1 cellular context compared by ENCODE assay signal in the genomic region with DNA sequence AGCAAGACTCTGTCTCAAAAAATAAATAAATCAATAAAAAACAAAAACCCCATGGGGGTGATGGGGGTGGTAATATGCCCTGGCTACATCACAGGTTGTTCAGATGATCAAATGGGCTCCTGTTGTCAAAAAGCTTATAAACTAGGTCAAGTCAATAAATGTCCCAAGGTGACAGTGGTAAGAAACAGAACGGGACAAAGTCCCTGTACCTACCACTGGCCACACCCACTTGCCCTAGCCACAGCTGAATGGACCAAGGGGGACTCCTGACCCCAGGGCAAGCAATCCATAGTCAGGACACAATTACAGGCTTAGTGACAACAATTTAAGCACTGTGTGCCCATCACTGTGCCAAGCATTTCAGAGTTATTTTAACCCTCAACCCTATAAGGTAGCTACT.
A peak's percentile ranks its signal among the peaks of the same experiment; 100 is the strongest.
TF ChIP-seq lines count a peak whose summit lies in the region.

No MANE protein-coding gene starts in this region.

TF ChIP-seq in liver, 16 proteins besides CTCF, POLR2A, EP300 and RAD21 (continued from another document):
- TF ChIP-seq, protein P1, sequence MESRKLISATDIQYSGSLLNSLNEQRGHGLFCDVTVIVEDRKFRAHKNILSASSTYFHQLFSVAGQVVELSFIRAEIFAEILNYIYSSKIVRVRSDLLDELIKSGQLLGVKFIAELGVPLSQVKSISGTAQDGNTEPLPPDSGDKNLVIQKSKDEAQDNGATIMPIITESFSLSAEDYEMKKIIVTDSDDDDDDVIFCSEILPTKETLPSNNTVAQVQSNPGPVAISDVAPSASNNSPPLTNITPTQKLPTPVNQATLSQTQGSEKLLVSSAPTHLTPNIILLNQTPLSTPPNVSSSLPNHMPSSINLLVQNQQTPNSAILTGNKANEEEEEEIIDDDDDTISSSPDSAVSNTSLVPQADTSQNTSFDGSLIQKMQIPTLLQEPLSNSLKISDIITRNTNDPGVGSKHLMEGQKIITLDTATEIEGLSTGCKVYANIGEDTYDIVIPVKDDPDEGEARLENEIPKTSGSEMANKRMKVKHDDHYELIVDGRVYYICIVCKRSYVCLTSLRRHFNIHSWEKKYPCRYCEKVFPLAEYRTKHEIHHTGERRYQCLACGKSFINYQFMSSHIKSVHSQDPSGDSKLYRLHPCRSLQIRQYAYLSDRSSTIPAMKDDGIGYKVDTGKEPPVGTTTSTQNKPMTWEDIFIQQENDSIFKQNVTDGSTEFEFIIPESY (IDR thresholded peaks at IDR 0.05) = peak; percentile 87
- peak; percentile 98 for TF ChIP-seq HNF4G (IDR thresholded peaks at IDR 0.05)
- TF ChIP-seq FOXA2 (IDR thresholded peaks at IDR 0.05) = peak; percentile 47
- TF ChIP-seq HNF4A (conservative IDR thresholded peaks at IDR 0.05) = peak; percentile 99 to 100
- peak; percentile 84 to 89 for TF ChIP-seq RXRA (IDR thresholded peaks at IDR 0.05)
- peak; percentile 58 for TF ChIP-seq YY1 (IDR thresholded peaks at IDR 0.05)
- peak; percentile 11 for TF ChIP-seq FOXA1 (IDR thresholded peaks at IDR 0.05)
- TF ChIP-seq, protein P2, sequence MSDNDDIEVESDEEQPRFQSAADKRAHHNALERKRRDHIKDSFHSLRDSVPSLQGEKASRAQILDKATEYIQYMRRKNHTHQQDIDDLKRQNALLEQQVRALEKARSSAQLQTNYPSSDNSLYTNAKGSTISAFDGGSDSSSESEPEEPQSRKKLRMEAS (IDR thresholded peaks at IDR 0.05) = no peak
- TF ChIP-seq NR2F2 (IDR thresholded peaks at IDR 0.05) = peak; percentile 60
- TF ChIP-seq, protein P3, sequence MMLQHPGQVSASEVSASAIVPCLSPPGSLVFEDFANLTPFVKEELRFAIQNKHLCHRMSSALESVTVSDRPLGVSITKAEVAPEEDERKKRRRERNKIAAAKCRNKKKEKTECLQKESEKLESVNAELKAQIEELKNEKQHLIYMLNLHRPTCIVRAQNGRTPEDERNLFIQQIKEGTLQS (IDR thresholded peaks at IDR 0.05) = no peak
- TF ChIP-seq JUND (IDR thresholded peaks at IDR 0.05) = peak; percentile 69 to 73
- TF ChIP-seq, protein P4, sequence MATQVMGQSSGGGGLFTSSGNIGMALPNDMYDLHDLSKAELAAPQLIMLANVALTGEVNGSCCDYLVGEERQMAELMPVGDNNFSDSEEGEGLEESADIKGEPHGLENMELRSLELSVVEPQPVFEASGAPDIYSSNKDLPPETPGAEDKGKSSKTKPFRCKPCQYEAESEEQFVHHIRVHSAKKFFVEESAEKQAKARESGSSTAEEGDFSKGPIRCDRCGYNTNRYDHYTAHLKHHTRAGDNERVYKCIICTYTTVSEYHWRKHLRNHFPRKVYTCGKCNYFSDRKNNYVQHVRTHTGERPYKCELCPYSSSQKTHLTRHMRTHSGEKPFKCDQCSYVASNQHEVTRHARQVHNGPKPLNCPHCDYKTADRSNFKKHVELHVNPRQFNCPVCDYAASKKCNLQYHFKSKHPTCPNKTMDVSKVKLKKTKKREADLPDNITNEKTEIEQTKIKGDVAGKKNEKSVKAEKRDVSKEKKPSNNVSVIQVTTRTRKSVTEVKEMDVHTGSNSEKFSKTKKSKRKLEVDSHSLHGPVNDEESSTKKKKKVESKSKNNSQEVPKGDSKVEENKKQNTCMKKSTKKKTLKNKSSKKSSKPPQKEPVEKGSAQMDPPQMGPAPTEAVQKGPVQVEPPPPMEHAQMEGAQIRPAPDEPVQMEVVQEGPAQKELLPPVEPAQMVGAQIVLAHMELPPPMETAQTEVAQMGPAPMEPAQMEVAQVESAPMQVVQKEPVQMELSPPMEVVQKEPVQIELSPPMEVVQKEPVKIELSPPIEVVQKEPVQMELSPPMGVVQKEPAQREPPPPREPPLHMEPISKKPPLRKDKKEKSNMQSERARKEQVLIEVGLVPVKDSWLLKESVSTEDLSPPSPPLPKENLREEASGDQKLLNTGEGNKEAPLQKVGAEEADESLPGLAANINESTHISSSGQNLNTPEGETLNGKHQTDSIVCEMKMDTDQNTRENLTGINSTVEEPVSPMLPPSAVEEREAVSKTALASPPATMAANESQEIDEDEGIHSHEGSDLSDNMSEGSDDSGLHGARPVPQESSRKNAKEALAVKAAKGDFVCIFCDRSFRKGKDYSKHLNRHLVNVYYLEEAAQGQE (IDR thresholded peaks at IDR 0.05) = peak; percentile 40
- peak in 1 of 2 donors; percentile 52 for TF ChIP-seq GABPA (IDR thresholded peaks at IDR 0.05 in 1 of 2, conservative IDR thresholded peaks at IDR 0.05 in 1 of 2)
